ENCODE assay signal across 8 cellular contexts in genomic region chr10:90787906-90788491, GRCh38.
A peak's percentile ranks its signal among the peaks of the same experiment; 100 is the strongest.
DNase-seq lines count a peak whose midpoint lies in the region; ATAC-seq and TF ChIP-seq lines count a peak whose summit lies in the region.

No MANE protein-coding gene starts in this region.

- TF ChIP-seq CTCF in MCF 10A (IDR thresholded peaks at IDR 0.05; ENCODE audit: unreplicated experiment) (peak; percentile 77), breast epithelium (IDR thresholded peaks at IDR 0.05) (peak in 1 of 3 donors; percentile 49)

- H3K4me3 ChIP-seq in breast epithelium: no peak overlapping the region

- CTCF ChIA-PET in MCF 10A (lab: Yijun Ruan, JAX): interaction anchor here (0.6 to 3.4 kb wide), 46 partner anchors 9 to 995 kb away, joined by 3 to 37 read pairs (median 4); partner anchors contain the start of gene HTR7

- no peak for TF ChIP-seq POLR2A in breast epithelium (IDR thresholded peaks at IDR 0.05)

- H3K27ac ChIP-seq in breast epithelium: no peak overlapping the region

- no peaks in the 10 kb centered on the region for H3K27me3 ChIP-seq in breast epithelium

- DNase-seq in MCF 10A (ENCODE audit: unreplicated experiment) (peak; percentile 59), breast epithelium (ENCODE audit: low spot score in 2 of 2) (no peak), NAMALWA (ENCODE audit: low spot score) (peak; percentile 52), left ventricle myocardium superior (no peak), DMS114 treated with DMSO at 0.1 percent for 48 hours (lab: John Stamatoyannopoulos, UW; ENCODE audit: unreplicated experiment) (no peak)
- peak; percentile 9 for DNase-seq in activated CD4-positive, alpha-beta T cell treated with anti-CD3 and anti-CD28 coated beads, Interleukin-2, amount 50 U/mL, for 1 hour
- DNase-seq in stimulated activated CD4-positive, alpha-beta T cell treated with anti-CD3 and anti-CD28 coated beads, Interleukin-4, amount 100 ng/mL, for 1 hour: peak; percentile 4
- no peak for DNase-seq in activated CD8-positive, alpha-beta memory T cell treated with anti-CD3 and anti-CD28 coated beads, Interleukin-2, amount 50 U/mL, for 48 hours

- ATAC-seq in left ventricle myocardium superior: peak; percentile 36

- POLR2A ChIA-PET in MCF 10A (lab: Yijun Ruan, JAX): interaction anchor here (0.7 to 2.5 kb wide), 10 partner anchors 18 to 613 kb away, joined by 3 to 15 read pairs (median 3); partner anchors contain the start of gene HTR7

- peaks cover 21% of the 10 kb centered on the region for H3K4me1 Mint-ChIP-seq in MCF 10A (ENCODE audit: insufficient read depth, unreplicated experiment)

- H3K4me3 Mint-ChIP-seq in MCF 10A (ENCODE audit: unreplicated experiment): no peak overlapping the region

- BruUV-seq in MCF 10A (replicated peaks; lab: Mats Ljungman, UMichigan): no TSS peak

- no peaks in the 10 kb centered on the region for H3K27me3 Mint-ChIP-seq in MCF 10A (ENCODE audit: insufficient read depth, unreplicated experiment)

- no peak overlapping the region for H3K27ac Mint-ChIP-seq in MCF 10A (ENCODE audit: low read depth, unreplicated experiment)

- no peaks in the 10 kb centered on the region for H3K36me3 ChIP-seq in breast epithelium

- H3K9me3 ChIP-seq in breast epithelium: no peaks in the 10 kb centered on the region

- intact Hi-C loops in MCF 10A (cut with micrococcal nuclease) (loop anchor here (1.0 to 2.0 kb wide), 4 partner anchors 37 to 995 kb away; no protein-coding TSS in a partner anchor), breast epithelium (cut with DNase I; ENCODE audit: low total_unique reads) (no loop called here), left ventricle myocardium superior (cut with micrococcal nuclease) (loop anchor here (10.0 kb wide), 1 partner anchor 993 kb away; no protein-coding TSS in a partner anchor)

- no peaks in the 10 kb centered on the region for H3K36me3 Mint-ChIP-seq in MCF 10A (ENCODE audit: insufficient read depth, unreplicated experiment)

- H3K4me1 ChIP-seq in breast epithelium: no peaks in the 10 kb centered on the region

- H3K9me3 Mint-ChIP-seq in MCF 10A (ENCODE audit: unreplicated experiment): no peaks in the 10 kb centered on the region

Comparison
In these comparisons a context has a peak if more than half of its experiments do, and no peak if none do; other contexts are left out.
1. DNase-seq: peak in MCF 10A (single experiment), NAMALWA (single experiment), activated CD4-positive, alpha-beta T cell treated with anti-CD3 and anti-CD28 coated beads, Interleukin-2, amount 50 U/mL, for 1 hour (single experiment) and stimulated activated CD4-positive, alpha-beta T cell treated with anti-CD3 and anti-CD28 coated beads, Interleukin-4, amount 100 ng/mL, for 1 hour (single experiment); none in breast epithelium (0 of 2), left ventricle myocardium superior (single experiment), DMS114 treated with DMSO at 0.1 percent for 48 hours (single experiment) and activated CD8-positive, alpha-beta memory T cell treated with anti-CD3 and anti-CD28 coated beads, Interleukin-2, amount 50 U/mL, for 48 hours (single experiment).